In genomic region chr2:219444566-219445091, GRCh38 we compare ENCODE assay signal across 18 cellular contexts. TPM values are rescaled to one million over a fixed set of nuclear protein-coding genes. Genes with fewer than 3 reads are reported as not detected.
DNase-seq lines count a peak whose midpoint lies in the region; ATAC-seq and TF ChIP-seq lines count a peak whose summit lies in the region.
"Had no signal": no experiment of that assay in that cellular context is flagged by ENCODE, and none has a peak within 500 bp of the region (broad histone marks: within the 10 kb centered on the region; RNA-seq: fewer than 3 reads in every experiment).

No MANE protein-coding gene starts in this region.

- H3K9me3 Mint-ChIP-seq in activated naive CD8-positive, alpha-beta T cell treated with anti-CD3 and anti-CD28 coated beads, Interleukin-2, amount 10 ng/mL, durations not matched to agents 7 days and 5 days: no peaks in the 10 kb centered on the region
- H3K9me3 Mint-ChIP-seq in activated naive CD8-positive, alpha-beta T cell treated with anti-CD3 and anti-CD28 coated beads for 36 hours: no peaks in the 10 kb centered on the region
- H3K9me3 Mint-ChIP-seq in activated CD8-positive, alpha-beta T cell treated with anti-CD3 and anti-CD28 coated beads for 36 hours: no peaks in the 10 kb centered on the region
- H3K9me3 Mint-ChIP-seq: activated CD4-positive, alpha-beta memory T cell treated with anti-CD3 and anti-CD28 coated beads, Interleukin-2, amount 10 ng/mL, durations not matched to agents 7 days and 5 days; activated T-helper 17 cell treated with anti-CD3 and anti-CD28 coated beads, Interleukin-2, amount 50 U/mL, for 72 hours; dendritic cell treated with granulocyte-macrophage colony-stimulating factor and Interleukin-4, amounts not matched to agents 40 ng/mL and 50 ng/mL, for 4 days; stimulated activated naive CD8-positive, alpha-beta T cell treated with anti-CD3 and anti-CD28 coated beads, Interleukin-15, Interleukin-2, amounts not matched to agents 100 ng/mL and 50 ng/mL, for 24 hours had no signal

- CTCF ChIA-PET in activated CD8-positive, alpha-beta T cell treated with anti-CD3 and anti-CD28 coated beads for 36 hours (lab: Charles Lee): interaction anchor here (0.6 to 1.8 kb wide), 2 partner anchors 32 to 717 kb away, joined by 3 to 4 read pairs; no protein-coding TSS in a partner anchor

- 7 to 13% methylated on average over 19 to 23 of the region's 23 CpGs for WGBS in aorta, 2 donors

- peaks cover 30% of the 10 kb centered on the region for H3K27me3 Mint-ChIP-seq in activated naive CD8-positive, alpha-beta T cell treated with anti-CD3 and anti-CD28 coated beads, Interleukin-2, amount 10 ng/mL, durations not matched to agents 7 days and 5 days
- peaks cover 14% of the 10 kb centered on the region for H3K27me3 Mint-ChIP-seq in activated naive CD8-positive, alpha-beta T cell treated with anti-CD3 and anti-CD28 coated beads for 36 hours
- peaks cover 17% of the 10 kb centered on the region for H3K27me3 Mint-ChIP-seq in activated CD8-positive, alpha-beta T cell treated with anti-CD3 and anti-CD28 coated beads for 36 hours

- H3K4me3 Mint-ChIP-seq in activated naive CD8-positive, alpha-beta T cell treated with anti-CD3 and anti-CD28 coated beads, Interleukin-2, amount 10 ng/mL, durations not matched to agents 7 days and 5 days: no peak overlapping the region
- no peak overlapping the region for H3K4me3 Mint-ChIP-seq in activated naive CD8-positive, alpha-beta T cell treated with anti-CD3 and anti-CD28 coated beads for 36 hours
- H3K4me3 Mint-ChIP-seq in activated CD8-positive, alpha-beta T cell treated with anti-CD3 and anti-CD28 coated beads for 36 hours: no peak overlapping the region
- H3K4me3 Mint-ChIP-seq: activated CD4-positive, alpha-beta memory T cell treated with anti-CD3 and anti-CD28 coated beads, Interleukin-2, amount 10 ng/mL, durations not matched to agents 7 days and 5 days; activated T-helper 17 cell treated with anti-CD3 and anti-CD28 coated beads, Interleukin-2, amount 50 U/mL, for 72 hours; dendritic cell treated with granulocyte-macrophage colony-stimulating factor and Interleukin-4, amounts not matched to agents 40 ng/mL and 50 ng/mL, for 4 days; stimulated activated naive CD8-positive, alpha-beta T cell treated with anti-CD3 and anti-CD28 coated beads, Interleukin-15, Interleukin-2, amounts not matched to agents 100 ng/mL and 50 ng/mL, for 24 hours had no signal

- peaks cover 0 to under 1% of the 10 kb centered on the region in 2 donors for H3K36me3 ChIP-seq in aorta (ENCODE audit: control insufficient read depth in 1 of 2, insufficient read depth in 2 of 2, low read length in 1 of 2)

- peaks cover 11% of the 10 kb centered on the region for H3K4me1 Mint-ChIP-seq in activated naive CD8-positive, alpha-beta T cell treated with anti-CD3 and anti-CD28 coated beads, Interleukin-2, amount 10 ng/mL, durations not matched to agents 7 days and 5 days
- H3K4me1 Mint-ChIP-seq in activated naive CD8-positive, alpha-beta T cell treated with anti-CD3 and anti-CD28 coated beads for 36 hours: peaks cover 19% of the 10 kb centered on the region
- H3K4me1 Mint-ChIP-seq in activated CD8-positive, alpha-beta T cell treated with anti-CD3 and anti-CD28 coated beads for 36 hours (ENCODE audit: low read depth): peaks cover 18% of the 10 kb centered on the region

- H3K4me1 ChIP-seq in aorta (ENCODE audit: control insufficient read depth in 1 of 2, insufficient read depth in 2 of 2, low read length in 2 of 2): peaks cover 0 to 4% of the 10 kb centered on the region in 2 donors

- H3K27me3 ChIP-seq in aorta (ENCODE audit: control insufficient read depth in 1 of 2, insufficient read depth in 2 of 2, low read length in 1 of 2): no peaks in the 10 kb centered on the region

- H3K4me3 ChIP-seq in coronary artery (peak overlapping the region; percentile 83), aorta (ENCODE audit: low read length in 2 of 2) (peak overlapping the region; percentile 2 to 9)
- H3K4me3 ChIP-seq: SK-N-MC had no signal

- no peak for DNase-seq in activated naive CD8-positive, alpha-beta T cell treated with anti-CD3 and anti-CD28 coated beads, Interleukin-2, amount 10 ng/mL, durations not matched to agents 7 days and 5 days
- DNase-seq in activated naive CD8-positive, alpha-beta T cell treated with anti-CD3 and anti-CD28 coated beads for 36 hours: no peak
- no peak for DNase-seq in coronary artery (ENCODE audit: low spot score)
- DNase-seq in occipital lobe (lab: John Stamatoyannopoulos, UW): peak; percentile 35
- DNase-seq in aorta: no peak
- no peak for DNase-seq in activated CD8-positive, alpha-beta T cell treated with anti-CD3 and anti-CD28 coated beads for 36 hours
- DNase-seq in NCI-H1417 treated with DMSO at 0.1 percent for 48 hours (lab: John Stamatoyannopoulos, UW): no peak
- DNase-seq: activated CD4-positive, alpha-beta memory T cell treated with anti-CD3 and anti-CD28 coated beads, Interleukin-2, amount 10 ng/mL, durations not matched to agents 7 days and 5 days; amniotic stem cell; small intestine had no signal

- POLR2A ChIA-PET in activated naive CD8-positive, alpha-beta T cell treated with anti-CD3 and anti-CD28 coated beads, Interleukin-2, amount 10 ng/mL, durations not matched to agents 7 days and 5 days (lab: Charles Lee): no interaction called here
- POLR2A ChIA-PET in activated CD8-positive, alpha-beta T cell treated with anti-CD3 and anti-CD28 coated beads for 36 hours (lab: Charles Lee): interaction anchor here (0.8 kb wide), 1 partner anchor 13 kb away, joined by 3 read pairs; no protein-coding TSS in a partner anchor

- H3K36me3 Mint-ChIP-seq in activated naive CD8-positive, alpha-beta T cell treated with anti-CD3 and anti-CD28 coated beads, Interleukin-2, amount 10 ng/mL, durations not matched to agents 7 days and 5 days: no peaks in the 10 kb centered on the region
- H3K36me3 Mint-ChIP-seq in activated naive CD8-positive, alpha-beta T cell treated with anti-CD3 and anti-CD28 coated beads for 36 hours: no peaks in the 10 kb centered on the region
- no peaks in the 10 kb centered on the region for H3K36me3 Mint-ChIP-seq in activated CD8-positive, alpha-beta T cell treated with anti-CD3 and anti-CD28 coated beads for 36 hours (ENCODE audit: low read depth)

- H3K9me3 ChIP-seq in aorta (ENCODE audit: control insufficient read depth, low read length): no peaks in the 10 kb centered on the region

- peak overlapping the region; percentile 50 for H3K27ac Mint-ChIP-seq in activated naive CD8-positive, alpha-beta T cell treated with anti-CD3 and anti-CD28 coated beads, Interleukin-2, amount 10 ng/mL, durations not matched to agents 7 days and 5 days
- no peak overlapping the region for H3K27ac Mint-ChIP-seq in activated naive CD8-positive, alpha-beta T cell treated with anti-CD3 and anti-CD28 coated beads for 36 hours
- no peak overlapping the region for H3K27ac Mint-ChIP-seq in activated CD8-positive, alpha-beta T cell treated with anti-CD3 and anti-CD28 coated beads for 36 hours
- H3K27ac Mint-ChIP-seq: activated CD4-positive, alpha-beta memory T cell treated with anti-CD3 and anti-CD28 coated beads, Interleukin-2, amount 10 ng/mL, durations not matched to agents 7 days and 5 days; activated T-helper 17 cell treated with anti-CD3 and anti-CD28 coated beads, Interleukin-2, amount 50 U/mL, for 72 hours; dendritic cell treated with granulocyte-macrophage colony-stimulating factor and Interleukin-4, amounts not matched to agents 40 ng/mL and 50 ng/mL, for 4 days; stimulated activated naive CD8-positive, alpha-beta T cell treated with anti-CD3 and anti-CD28 coated beads, Interleukin-15, Interleukin-2, amounts not matched to agents 100 ng/mL and 50 ng/mL, for 24 hours had no signal

- intact Hi-C loops in aorta (cut with DNase I): loop anchor here (2.0 to 5.0 kb wide), 3 partner anchors 14 to 53 kb away; partner anchors contain the start of gene GMPPA (in 1 of the 2)
- intact Hi-C loops in activated CD8-positive, alpha-beta T cell treated with anti-CD3 and anti-CD28 coated beads for 36 hours (cut with micrococcal nuclease): no loop called here

- H3K27ac ChIP-seq in coronary artery: peak overlapping the region; percentile 98 to 99
- H3K27ac ChIP-seq in aorta (ENCODE audit: low read depth in 1 of 2, low read length in 2 of 2): peak overlapping the region; percentile 73 to 82
- H3K27ac ChIP-seq: SK-N-MC had no signal

- no peak for TF ChIP-seq CTCF in coronary artery (IDR thresholded peaks at IDR 0.05)
- TF ChIP-seq CTCF in activated CD8-positive, alpha-beta T cell treated with anti-CD3 and anti-CD28 coated beads for 36 hours (IDR thresholded peaks at IDR 0.05): no peak

- no peak for ATAC-seq in activated naive CD8-positive, alpha-beta T cell treated with anti-CD3 and anti-CD28 coated beads, Interleukin-2, amount 10 ng/mL, durations not matched to agents 7 days and 5 days (ENCODE audit: low read depth)
- peak; percentile 23 for ATAC-seq in aorta (ENCODE audit: low FRiP score)
- ATAC-seq in activated CD8-positive, alpha-beta T cell treated with anti-CD3 and anti-CD28 coated beads for 36 hours: no peak
- no peak for ATAC-seq in GM18873 (IDR thresholded peaks at IDR 0.05; ENCODE audit: low FRiP score, unreplicated experiment)
- ATAC-seq: activated T-helper 17 cell treated with anti-CD3 and anti-CD28 coated beads, Interleukin-2, amount 50 U/mL, for 72 hours; esophagus mucosa; HCT116 had no signal

RNA-seq across cellular contexts. Expression of gene SPEG, which starts 10.0 kb away (rescaled TPM):
- 10 to 100 TPM; 18.1 to 23.6 TPM for total RNA-seq in activated naive CD8-positive, alpha-beta T cell treated with anti-CD3 and anti-CD28 coated beads, Interleukin-2, amount 10 ng/mL, durations not matched to agents 7 days and 5 days
- 1 to 10 TPM; 1.5 to 1.6 TPM for total RNA-seq in activated naive CD8-positive, alpha-beta T cell treated with anti-CD3 and anti-CD28 coated beads for 36 hours
- 14.2 TPM for total RNA-seq in occipital lobe
- total RNA-seq in aorta: 100 to 1,000 TPM; 261 to 453 TPM
- 1,000 to 10,000 TPM in 1 of 2 donors, 10 to 100 TPM in 1; 81.6 to 1,108 TPM for polyA plus RNA-seq in aorta
- 1 to 10 TPM; 2.1 to 2.3 TPM for total RNA-seq in activated CD8-positive, alpha-beta T cell treated with anti-CD3 and anti-CD28 coated beads for 36 hours

RNA-seq across cellular contexts. Expression of gene DES, which starts 26.5 kb away (rescaled TPM):
- total RNA-seq in activated naive CD8-positive, alpha-beta T cell treated with anti-CD3 and anti-CD28 coated beads, Interleukin-2, amount 10 ng/mL, durations not matched to agents 7 days and 5 days: not detected
- total RNA-seq in activated naive CD8-positive, alpha-beta T cell treated with anti-CD3 and anti-CD28 coated beads for 36 hours: under 1 TPM; 0.26 to 0.39 TPM
- 2.3 TPM for total RNA-seq in occipital lobe
- total RNA-seq in aorta: 100 to 1,000 TPM; 282 to 314 TPM
- polyA plus RNA-seq in aorta: 100 to 1,000 TPM in 1 of 2 donors, 10 to 100 TPM in 1; 22.5 to 145 TPM
- total RNA-seq in activated CD8-positive, alpha-beta T cell treated with anti-CD3 and anti-CD28 coated beads for 36 hours: not detected
- total RNA-seq: activated CD4-positive, alpha-beta memory T cell treated with anti-CD3 and anti-CD28 coated beads, Interleukin-2, amount 10 ng/mL, durations not matched to agents 7 days and 5 days; activated T-helper 17 cell treated with anti-CD3 and anti-CD28 coated beads, Interleukin-2, amount 50 U/mL, for 72 hours had no signal
- polyA plus RNA-seq: neural cell had no signal

RNA-seq across cellular contexts. Expression of gene GMPPA, which starts 54.1 kb away (rescaled TPM):
- total RNA-seq in activated naive CD8-positive, alpha-beta T cell treated with anti-CD3 and anti-CD28 coated beads, Interleukin-2, amount 10 ng/mL, durations not matched to agents 7 days and 5 days: 10 to 100 TPM; 31.3 to 32.6 TPM
- total RNA-seq in activated naive CD8-positive, alpha-beta T cell treated with anti-CD3 and anti-CD28 coated beads for 36 hours: 10 to 100 TPM; 29.1 to 31.5 TPM
- 7.5 TPM for total RNA-seq in occipital lobe
- 10 to 100 TPM; 38.5 to 42.3 TPM for total RNA-seq in aorta
- polyA plus RNA-seq in aorta: 100 to 1,000 TPM in 1 of 2 donors, 10 to 100 TPM in 1; 17.0 to 135 TPM
- 10 to 100 TPM; 32.4 to 34.2 TPM for total RNA-seq in activated CD8-positive, alpha-beta T cell treated with anti-CD3 and anti-CD28 coated beads for 36 hours

RNA-seq across cellular contexts. Expression of gene DNPEP, which starts 56.9 kb away (rescaled TPM):
- total RNA-seq in activated naive CD8-positive, alpha-beta T cell treated with anti-CD3 and anti-CD28 coated beads, Interleukin-2, amount 10 ng/mL, durations not matched to agents 7 days and 5 days: 10 to 100 TPM; 63.2 to 69.0 TPM
- 100 to 1,000 TPM; 122 to 123 TPM for total RNA-seq in activated naive CD8-positive, alpha-beta T cell treated with anti-CD3 and anti-CD28 coated beads for 36 hours
- total RNA-seq in occipital lobe (17.5 TPM), aorta (10 to 100 TPM; 40.8 to 60.2 TPM)
- 100 to 1,000 TPM in 1 of 2 donors, 10 to 100 TPM in 1; 64.7 to 127 TPM for polyA plus RNA-seq in aorta
- 100 to 1,000 TPM; 112 to 113 TPM for total RNA-seq in activated CD8-positive, alpha-beta T cell treated with anti-CD3 and anti-CD28 coated beads for 36 hours

Comparison
In these comparisons a context has a peak if more than half of its experiments do, and no peak if none do; other contexts are left out.
1. RNA of gene SPEG, which starts 10.0 kb away (total RNA-seq): 261 to 453 TPM in aorta; 18.1 to 23.6 TPM in activated naive CD8-positive, alpha-beta T cell treated with anti-CD3 and anti-CD28 coated beads, Interleukin-2, amount 10 ng/mL, durations not matched to agents 7 days and 5 days, 14.2 TPM in occipital lobe (single experiment), 2.1 to 2.3 TPM in activated CD8-positive, alpha-beta T cell treated with anti-CD3 and anti-CD28 coated beads for 36 hours and 1.5 to 1.6 TPM in activated naive CD8-positive, alpha-beta T cell treated with anti-CD3 and anti-CD28 coated beads for 36 hours; every median in the first group is over 10 times any median in the second.
2. RNA of gene DES, which starts 26.5 kb away (total RNA-seq): 282 to 314 TPM in aorta; 2.3 TPM in occipital lobe (single experiment), 0.26 to 0.39 TPM in activated naive CD8-positive, alpha-beta T cell treated with anti-CD3 and anti-CD28 coated beads for 36 hours, not detected in activated naive CD8-positive, alpha-beta T cell treated with anti-CD3 and anti-CD28 coated beads, Interleukin-2, amount 10 ng/mL, durations not matched to agents 7 days and 5 days and not detected in activated CD8-positive, alpha-beta T cell treated with anti-CD3 and anti-CD28 coated beads for 36 hours; every median in the first group is over 10 times any median in the second.